ENCODE assay signal across 8 cellular contexts in the genomic region with DNA sequence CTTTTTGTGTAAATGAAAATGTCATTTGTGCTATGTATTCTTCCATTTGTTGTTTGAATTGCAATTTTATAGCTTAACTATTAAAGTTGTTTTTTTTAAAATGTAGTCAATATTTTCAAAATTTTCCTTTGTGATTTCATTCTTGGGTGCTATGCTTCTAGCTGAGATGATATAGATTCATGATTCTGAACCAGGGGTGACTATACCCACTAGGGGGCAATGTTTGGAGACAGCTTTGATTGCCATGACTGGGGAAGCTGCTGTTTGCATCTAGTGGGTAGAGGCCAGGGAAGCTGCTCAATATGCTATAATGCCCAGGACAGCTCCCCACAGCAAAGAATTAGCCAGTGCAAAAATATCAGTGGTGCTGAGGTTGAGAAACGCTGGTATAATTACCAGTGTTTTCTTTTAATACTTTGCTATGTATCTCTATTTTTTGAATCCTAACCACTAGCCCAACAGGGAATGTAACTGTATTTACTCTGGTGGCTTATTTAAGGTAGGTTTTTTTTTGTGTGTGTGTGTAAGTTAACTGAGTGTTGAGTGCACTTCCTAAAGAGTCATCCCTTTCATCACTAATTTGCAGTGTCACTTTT.
DNase-seq lines count a peak whose midpoint lies in the region; ATAC-seq and TF ChIP-seq lines count a peak whose summit lies in the region.

No MANE protein-coding gene starts in this region.

- no peaks in the 10 kb centered on the region for H4K20me1 ChIP-seq in neural cell (ENCODE audit: insufficient read depth)

- no peaks in the 10 kb centered on the region for H3F3A ChIP-seq in neural cell (ENCODE audit: insufficient read depth, low read length, poor library complexity, severe bottlenecking)

- H3K9ac ChIP-seq in neural cell (ENCODE audit: low read length) = no peak overlapping the region

- H2AFZ ChIP-seq in neural cell (ENCODE audit: low read depth, low read length) = no peak overlapping the region

- no peaks in the 10 kb centered on the region for H3K27me3 ChIP-seq in neural cell (ENCODE audit: insufficient read depth, low read depth, low read length)
- no peaks in the 10 kb centered on the region for H3K27me3 ChIP-seq in effector memory CD4-positive, alpha-beta T cell (replicated peaks; ENCODE audit: control insufficient read depth, insufficient read depth, low read length, poor library complexity, severe bottlenecking)

- ATAC-seq in HG02642 (IDR thresholded peaks at IDR 0.05; ENCODE audit: poor library complexity, unreplicated experiment) (peak; percentile 92), SK-N-SH treated with all-trans-retinoic acid at 6 μM for 48 hours (peak; percentile 94)

- DNase-seq in stimulated activated CD4-positive, alpha-beta T cell treated with anti-CD3 and anti-CD28 coated beads, Interleukin-15, amount 100 ng/mL, for 24 hours = peak; percentile 41
- no peak for DNase-seq in stimulated activated CD4-positive, alpha-beta T cell treated with anti-CD3 and anti-CD28 coated beads, Interleukin-4, amount 100 ng/mL, for 4 hours
- DNase-seq in NCI-H1436 (lab: John Stamatoyannopoulos, UW) = peak; percentile 66
- DNase-seq in erythroblast (lab: John Stamatoyannopoulos, UW) = peak; percentile 38 to 59
- no peak for DNase-seq in effector memory CD4-positive, alpha-beta T cell

- H3K9me2 ChIP-seq in neural cell (ENCODE audit: insufficient read depth, low read length) = no peaks in the 10 kb centered on the region

- no peak overlapping the region for H3K4me2 ChIP-seq in neural cell (ENCODE audit: low read length)

- H3K27ac ChIP-seq in neural cell (ENCODE audit: low read length) = no peak overlapping the region
- no peak overlapping the region for H3K27ac ChIP-seq in effector memory CD4-positive, alpha-beta T cell (ENCODE audit: insufficient read depth, low read length, poor library complexity, severe bottlenecking)

- TF ChIP-seq CTCF in neural cell (IDR thresholded peaks at IDR 0.05; ENCODE audit: poor library complexity, severe bottlenecking) = peak; percentile 55

- H3K36me3 ChIP-seq in neural cell (ENCODE audit: insufficient read depth, low read length) = no peaks in the 10 kb centered on the region
- H3K36me3 ChIP-seq in effector memory CD4-positive, alpha-beta T cell (ENCODE audit: control insufficient read depth, insufficient read depth, low read length) = no peaks in the 10 kb centered on the region

- H3K9me3 ChIP-seq in neural cell (ENCODE audit: low read length) = no peaks in the 10 kb centered on the region
- H3K9me3 ChIP-seq in effector memory CD4-positive, alpha-beta T cell (ENCODE audit: control insufficient read depth, low read length) = no peaks in the 10 kb centered on the region

- peak; percentile 35 for TF ChIP-seq RAD21 in neural cell (conservative IDR thresholded peaks at IDR 0.05)

- TF ChIP-seq EP300 in neural cell (conservative IDR thresholded peaks at IDR 0.05; ENCODE audit: poor library complexity, severe bottlenecking) = no peak

- H3K4me1 ChIP-seq in effector memory CD4-positive, alpha-beta T cell (ENCODE audit: control insufficient read depth, insufficient read depth, low read length, poor library complexity, severe bottlenecking) = no peaks in the 10 kb centered on the region

- no peak overlapping the region for H3K4me3 ChIP-seq in neural cell (ENCODE audit: low read length)
- H3K4me3 ChIP-seq in effector memory CD4-positive, alpha-beta T cell (ENCODE audit: insufficient read depth, low read depth, low read length, poor library complexity, severe bottlenecking) = no peak overlapping the region

- H3K79me2 ChIP-seq in neural cell (replicated peaks; ENCODE audit: insufficient read depth, low read length) = no peaks in the 10 kb centered on the region

- no peak for TF ChIP-seq POLR2A in erythroblast (IDR thresholded peaks at IDR 0.05; ENCODE audit: low read length)

TF ChIP-seq in SK-N-SH treated with all-trans-retinoic acid at 6 μM for 48 hours, 23 proteins besides CTCF, POLR2A, EP300 and RAD21:
- TF ChIP-seq, protein P1, sequence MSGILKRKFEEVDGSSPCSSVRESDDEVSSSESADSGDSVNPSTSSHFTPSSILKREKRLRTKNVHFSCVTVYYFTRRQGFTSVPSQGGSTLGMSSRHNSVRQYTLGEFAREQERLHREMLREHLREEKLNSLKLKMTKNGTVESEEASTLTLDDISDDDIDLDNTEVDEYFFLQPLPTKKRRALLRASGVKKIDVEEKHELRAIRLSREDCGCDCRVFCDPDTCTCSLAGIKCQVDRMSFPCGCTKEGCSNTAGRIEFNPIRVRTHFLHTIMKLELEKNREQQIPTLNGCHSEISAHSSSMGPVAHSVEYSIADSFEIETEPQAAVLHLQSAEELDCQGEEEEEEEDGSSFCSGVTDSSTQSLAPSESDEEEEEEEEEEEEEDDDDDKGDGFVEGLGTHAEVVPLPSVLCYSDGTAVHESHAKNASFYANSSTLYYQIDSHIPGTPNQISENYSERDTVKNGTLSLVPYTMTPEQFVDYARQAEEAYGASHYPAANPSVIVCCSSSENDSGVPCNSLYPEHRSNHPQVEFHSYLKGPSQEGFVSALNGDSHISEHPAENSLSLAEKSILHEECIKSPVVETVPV (CRISPR knock-in tag; IDR thresholded peaks at IDR 0.05) = no peak
- TF ChIP-seq RARB (CRISPR knock-in tag; IDR thresholded peaks at IDR 0.05) (no peak), ESRRG (CRISPR knock-in tag; IDR thresholded peaks at IDR 0.05) (no peak), ZNF70 (CRISPR knock-in tag; IDR thresholded peaks at IDR 0.05) (no peak)

TF ChIP-seq in neural cell, 6 proteins besides CTCF, POLR2A, EP300 and RAD21:
- TF ChIP-seq SMC3 (conservative IDR thresholded peaks at IDR 0.05; ENCODE audit: poor library complexity) (peak; percentile 49), EZH2 (IDR thresholded peaks at IDR 0.05; ENCODE audit: borderline replicate concordance, insufficient read depth, low read length, poor library complexity, severe bottlenecking) (no peak), MXI1 (conservative IDR thresholded peaks at IDR 0.05; ENCODE audit: poor library complexity, severe bottlenecking) (no peak), POLR2AphosphoS5 (IDR thresholded peaks at IDR 0.05) (no peak), TAF1 (IDR thresholded peaks at IDR 0.05; ENCODE audit: low read depth) (no peak)
- TF ChIP-seq, protein P2, sequence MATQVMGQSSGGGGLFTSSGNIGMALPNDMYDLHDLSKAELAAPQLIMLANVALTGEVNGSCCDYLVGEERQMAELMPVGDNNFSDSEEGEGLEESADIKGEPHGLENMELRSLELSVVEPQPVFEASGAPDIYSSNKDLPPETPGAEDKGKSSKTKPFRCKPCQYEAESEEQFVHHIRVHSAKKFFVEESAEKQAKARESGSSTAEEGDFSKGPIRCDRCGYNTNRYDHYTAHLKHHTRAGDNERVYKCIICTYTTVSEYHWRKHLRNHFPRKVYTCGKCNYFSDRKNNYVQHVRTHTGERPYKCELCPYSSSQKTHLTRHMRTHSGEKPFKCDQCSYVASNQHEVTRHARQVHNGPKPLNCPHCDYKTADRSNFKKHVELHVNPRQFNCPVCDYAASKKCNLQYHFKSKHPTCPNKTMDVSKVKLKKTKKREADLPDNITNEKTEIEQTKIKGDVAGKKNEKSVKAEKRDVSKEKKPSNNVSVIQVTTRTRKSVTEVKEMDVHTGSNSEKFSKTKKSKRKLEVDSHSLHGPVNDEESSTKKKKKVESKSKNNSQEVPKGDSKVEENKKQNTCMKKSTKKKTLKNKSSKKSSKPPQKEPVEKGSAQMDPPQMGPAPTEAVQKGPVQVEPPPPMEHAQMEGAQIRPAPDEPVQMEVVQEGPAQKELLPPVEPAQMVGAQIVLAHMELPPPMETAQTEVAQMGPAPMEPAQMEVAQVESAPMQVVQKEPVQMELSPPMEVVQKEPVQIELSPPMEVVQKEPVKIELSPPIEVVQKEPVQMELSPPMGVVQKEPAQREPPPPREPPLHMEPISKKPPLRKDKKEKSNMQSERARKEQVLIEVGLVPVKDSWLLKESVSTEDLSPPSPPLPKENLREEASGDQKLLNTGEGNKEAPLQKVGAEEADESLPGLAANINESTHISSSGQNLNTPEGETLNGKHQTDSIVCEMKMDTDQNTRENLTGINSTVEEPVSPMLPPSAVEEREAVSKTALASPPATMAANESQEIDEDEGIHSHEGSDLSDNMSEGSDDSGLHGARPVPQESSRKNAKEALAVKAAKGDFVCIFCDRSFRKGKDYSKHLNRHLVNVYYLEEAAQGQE (IDR thresholded peaks at IDR 0.05; ENCODE audit: borderline replicate concordance) = no peak

Comparison
In these comparisons a context has a peak if more than half of its experiments do, and no peak if none do; other contexts are left out.
1. DNase-seq: peak in stimulated activated CD4-positive, alpha-beta T cell treated with anti-CD3 and anti-CD28 coated beads, Interleukin-15, amount 100 ng/mL, for 24 hours (single experiment), NCI-H1436 (single experiment) and erythroblast (2 of 2); none in stimulated activated CD4-positive, alpha-beta T cell treated with anti-CD3 and anti-CD28 coated beads, Interleukin-4, amount 100 ng/mL, for 4 hours (0 of 2) and effector memory CD4-positive, alpha-beta T cell (0 of 3).